36 cellular contexts compared by ENCODE assay signal in the genomic region with DNA sequence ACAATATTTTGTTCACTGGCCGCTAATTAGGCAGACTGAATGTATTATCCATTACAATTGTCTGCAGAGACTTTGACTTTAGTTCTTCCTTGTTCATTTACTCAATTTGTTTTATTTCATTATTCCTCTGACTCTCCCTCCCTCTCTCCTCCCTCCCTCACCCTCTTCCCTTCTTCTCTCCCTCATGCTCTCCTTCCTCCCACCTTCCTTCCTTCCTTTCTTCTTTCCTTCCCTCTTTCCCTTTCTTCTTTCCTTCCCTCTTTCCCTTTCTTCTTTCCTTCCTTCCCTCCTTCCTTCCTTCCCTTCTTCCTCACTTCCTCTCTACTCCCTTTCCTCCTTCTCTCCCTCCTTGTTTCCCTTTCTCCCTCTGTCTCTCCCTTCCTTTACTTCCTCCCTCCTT.
DNase-seq lines count a peak whose midpoint lies in the region; ATAC-seq, FAIRE-seq and TF ChIP-seq lines count a peak whose summit lies in the region.
"Had no signal": no experiment of that assay in that cellular context is flagged by ENCODE, and none has a peak within 500 bp of the region (broad histone marks: within the 10 kb centered on the region; RNA-seq: fewer than 3 reads in every experiment).

No MANE protein-coding gene starts in this region.

- TF ChIP-seq RAD21 in H1 (IDR thresholded peaks at IDR 0.05 in 1 of 2, conservative IDR thresholded peaks at IDR 0.05 in 1 of 2; ENCODE audit: low read depth in 2 of 2, low read length in 2 of 2) = no peak

- H3K27ac ChIP-seq in breast epithelium (no peak overlapping the region), HEK293 (ENCODE audit: extremely low read depth, low read depth, low read length) (no peak overlapping the region), H1 (ENCODE audit: low read depth, low read length) (no peak overlapping the region), MM.1S (ENCODE audit: low read length) (no peak overlapping the region)
- H3K27ac ChIP-seq: 22Rv1; A549; BLaER1; BLaER1 treated with 17β-estradiol and CSF1 and Interleukin-3, amounts not matched to agents 10 nM and 100 nM; C4-2B had no signal

- no peak overlapping the region for H4K91ac ChIP-seq in H1 (replicated peaks; ENCODE audit: insufficient read length, low read length)

- H3K18ac ChIP-seq in H1 (ENCODE audit: extremely low read depth, low read length) = no peak overlapping the region

- POLR2A ChIA-PET in MCF 10A (lab: Yijun Ruan, JAX) = interaction anchor here (0.7 kb wide), 1 partner anchor 146 kb away, joined by 3 read pairs; no protein-coding TSS in a partner anchor
- POLR2A ChIA-PET in HEK293 (lab: Yijun Ruan, JAX) = no interaction called here
- POLR2A ChIA-PET in WTC11 (lab: Charles Lee) = no interaction called here
- POLR2A ChIA-PET in H1 (lab: Charles Lee; ENCODE audit: partially characterized antibody) = no interaction called here

- TF ChIP-seq EP300 in H1 (IDR thresholded peaks at IDR 0.05; ENCODE audit: borderline replicate concordance in 1 of 2, low read depth in 2 of 2, low read length in 2 of 2) = no peak

- H3K27me3 Mint-ChIP-seq in MCF 10A (ENCODE audit: insufficient read depth, unreplicated experiment) (no peaks in the 10 kb centered on the region), WTC11 (ENCODE audit: low read depth) (no peaks in the 10 kb centered on the region)
- H3K27me3 Mint-ChIP-seq: B cell; CD4-positive, alpha-beta memory T cell; CD4-positive, alpha-beta T cell; CD4-positive, CD25-positive, alpha-beta regulatory T cell; CD8-positive, alpha-beta memory T cell had no signal

- H4K8ac ChIP-seq in H1 (ENCODE audit: extremely low read depth, insufficient read depth, low read length) = no peak overlapping the region

- no peaks in the 10 kb centered on the region for H3K9me3 Mint-ChIP-seq in MCF 10A (ENCODE audit: unreplicated experiment)
- H3K9me3 Mint-ChIP-seq in WTC11 = peaks cover 7% of the 10 kb centered on the region
- H3K9me3 Mint-ChIP-seq: CD8-positive, alpha-beta T cell had no signal

- H3K4ac ChIP-seq in H1 (replicated peaks; ENCODE audit: insufficient read length, low read depth, low read length) = no peak overlapping the region

- BruUV-seq in MCF 10A (replicated peaks; lab: Mats Ljungman, UMichigan) = no TSS peak

- H2AFZ ChIP-seq in H1 (ENCODE audit: low read length) (no peak overlapping the region), MM.1S (ENCODE audit: low read length) (no peak overlapping the region)

- no peaks in the 10 kb centered on the region for H4K20me1 ChIP-seq in H1 (replicated peaks in 1 of 2; ENCODE audit: control insufficient read depth in 1 of 2, insufficient read depth in 2 of 2, low read length in 2 of 2)
- H4K20me1 ChIP-seq in MM.1S (ENCODE audit: insufficient read depth, low read length) = no peaks in the 10 kb centered on the region
- H4K20me1 ChIP-seq: BLaER1; BLaER1 treated with 17β-estradiol and CSF1 and Interleukin-3, amounts not matched to agents 10 nM and 100 nM had no signal

- TF ChIP-seq POLR2A in breast epithelium (IDR thresholded peaks at IDR 0.05) (no peak), H1 (IDR thresholded peaks at IDR 0.05; ENCODE audit: control extremely low read depth in 1 of 2, low read depth in 2 of 2, low read length in 2 of 2) (no peak)

- intact Hi-C loops in MCF 10A (cut with micrococcal nuclease) = no loop called here
- intact Hi-C loops in breast epithelium (cut with DNase I; ENCODE audit: low total_unique reads) = no loop called here

- no peak overlapping the region for H2BK5ac ChIP-seq in H1 (ENCODE audit: low read depth, low read length)

- H3K56ac ChIP-seq in H1 (replicated peaks; ENCODE audit: insufficient read length, low read depth, low read length) = no peak overlapping the region

- WGBS in H1 (ENCODE audit: extremely low coverage in 1 of 2, insufficient coverage in 1 of 2, insufficient read length in 1 of 2, insufficient replicate concordance in 2 of 2, low coverage in 1 of 2, low lambda C conversion rate in 2 of 2, missing lambda C conversion rate in 1 of 2), 2 experiments = 94% methylated on average over 1 of the region's 1 CpG; no CpG with 5 or more reads in 1 of the 2 experiments

- H3K36me3 ChIP-seq in breast epithelium = no peaks in the 10 kb centered on the region
- no peaks in the 10 kb centered on the region for H3K36me3 ChIP-seq in HEK293 (ENCODE audit: control insufficient read depth in 2 of 2, insufficient read depth in 1 of 2, low read length in 2 of 2)
- no peaks in the 10 kb centered on the region; a peak in 1 of 8 replicates for H3K36me3 ChIP-seq in H1 (ENCODE audit: control insufficient read depth in 2 of 4, insufficient read depth in 4 of 4, low read length in 3 of 4)
- H3K36me3 ChIP-seq in MM.1S (replicated peaks; ENCODE audit: insufficient read depth, low read length) = no peaks in the 10 kb centered on the region
- H3K36me3 ChIP-seq: BE2C; BLaER1; BLaER1 treated with 17β-estradiol and CSF1 and Interleukin-3, amounts not matched to agents 10 nM and 100 nM had no signal

- no peaks in the 10 kb centered on the region for H3K27me3 ChIP-seq in breast epithelium
- no peaks in the 10 kb centered on the region for H3K27me3 ChIP-seq in H1 (replicated peaks in 1 of 4; ENCODE audit: control insufficient read depth in 3 of 4, extremely low read depth in 1 of 4, insufficient read depth in 3 of 4, low read length in 3 of 4)
- no peaks in the 10 kb centered on the region for H3K27me3 ChIP-seq in MM.1S (replicated peaks; ENCODE audit: insufficient read depth, low read length)
- H3K27me3 ChIP-seq: BE2C; BLaER1; BLaER1 treated with 17β-estradiol and CSF1 and Interleukin-3, amounts not matched to agents 10 nM and 100 nM had no signal

- H3K36me3 Mint-ChIP-seq in MCF 10A (ENCODE audit: insufficient read depth, unreplicated experiment) = no peaks in the 10 kb centered on the region
- H3K36me3 Mint-ChIP-seq in WTC11 = peaks cover 2% of the 10 kb centered on the region; the same call in 1 of the 2 replicates
- H3K36me3 Mint-ChIP-seq: CD14-positive monocyte; CD4-positive, alpha-beta memory T cell; CD4-positive, CD25-positive, alpha-beta regulatory T cell; CD8-positive, alpha-beta memory T cell; CD8-positive, alpha-beta T cell had no signal

- no peak overlapping the region for H3K14ac ChIP-seq in H1 (ENCODE audit: insufficient read length)

- no peaks in the 10 kb centered on the region for H3F3A ChIP-seq in MM.1S (ENCODE audit: insufficient read depth, low read length)

- no peak overlapping the region for H2AK5ac ChIP-seq in H1 (ENCODE audit: low read depth, low read length)

- FAIRE-seq in H1 (lab: Jason Lieb, UNC) = no peak
- FAIRE-seq: A549, D721Med had no signal

- ATAC-seq in WTC11 = no peak
- ATAC-seq: A549; CD8-positive, alpha-beta T cell had no signal

- H2BK15ac ChIP-seq in H1 (ENCODE audit: low read length) = no peak overlapping the region

- CTCF ChIA-PET in MCF 10A (lab: Yijun Ruan, JAX) = no interaction called here
- CTCF ChIA-PET in HEK293 (lab: Yijun Ruan, JAX) = no interaction called here
- CTCF ChIA-PET in WTC11 (lab: Charles Lee) = no interaction called here
- CTCF ChIA-PET in H1 (lab: Charles Lee; ENCODE audit: partially characterized antibody) = no interaction called here

- no peaks in the 10 kb centered on the region for H3K9me3 ChIP-seq in breast epithelium
- no peaks in the 10 kb centered on the region for H3K9me3 ChIP-seq in HEK293 (ENCODE audit: control insufficient read depth, insufficient read depth, low read depth, low read length)
- peaks cover 0 to 3% of the 10 kb centered on the region in 2 experiments; a peak in 1 of 4 replicates for H3K9me3 ChIP-seq in H1 (ENCODE audit: insufficient read depth in 2 of 2, low read depth in 1 of 2, low read length in 1 of 2)
- no peaks in the 10 kb centered on the region for H3K9me3 ChIP-seq in MM.1S (replicated peaks; ENCODE audit: insufficient read depth, low read length)
- H3K9me3 ChIP-seq: A549; BE2C; BLaER1; BLaER1 treated with 17β-estradiol and CSF1 and Interleukin-3, amounts not matched to agents 10 nM and 100 nM; Caco-2 had no signal

- 0 out of 2 replicates have a peak overlapping the region, but pooled peaks have one; percentile 23 for H2BK12ac ChIP-seq in H1 (ENCODE audit: low read depth, low read length)

- H3K23me2 ChIP-seq in H1 (ENCODE audit: low read depth, low read length) = no peaks in the 10 kb centered on the region

- no peak overlapping the region for H2BK120ac ChIP-seq in H1 (replicated peaks; ENCODE audit: low read depth, low read length)

- H3K27ac Mint-ChIP-seq in MCF 10A (ENCODE audit: low read depth, unreplicated experiment) = peak overlapping the region; percentile 16
- no peak overlapping the region for H3K27ac Mint-ChIP-seq in WTC11
- H3K27ac Mint-ChIP-seq: B cell; CD14-positive monocyte; CD4-positive, alpha-beta memory T cell; CD4-positive, alpha-beta T cell; CD4-positive, CD25-positive, alpha-beta regulatory T cell; CD8-positive, alpha-beta memory T cell; CD8-positive, alpha-beta T cell had no signal

- no peak for TF ChIP-seq CTCF in MCF 10A (IDR thresholded peaks at IDR 0.05; ENCODE audit: unreplicated experiment)
- no peak for TF ChIP-seq CTCF in breast epithelium (IDR thresholded peaks at IDR 0.05)
- no peak for TF ChIP-seq CTCF in HEK293 (tag by site-specific recombination; IDR thresholded peaks at IDR 0.05)
- TF ChIP-seq CTCF in WTC11 (IDR thresholded peaks at IDR 0.05) = no peak
- TF ChIP-seq CTCF in H1 (IDR thresholded peaks at IDR 0.05; ENCODE audit: control extremely low read depth in 1 of 3, insufficient read depth in 1 of 3, low read depth in 1 of 3, low read length in 3 of 3) = no peak
- TF ChIP-seq CTCF in MM.1S (IDR thresholded peaks at IDR 0.05; ENCODE audit: low read length) = no peak

- H3K4me3 Mint-ChIP-seq in MCF 10A (ENCODE audit: unreplicated experiment) (no peak overlapping the region), WTC11 (no peak overlapping the region)
- H3K4me3 Mint-ChIP-seq: B cell; CD14-positive monocyte; CD4-positive, alpha-beta memory T cell; CD4-positive, alpha-beta T cell; CD4-positive, CD25-positive, alpha-beta regulatory T cell; CD8-positive, alpha-beta memory T cell; CD8-positive, alpha-beta T cell had no signal

- H4K5ac ChIP-seq in H1 (ENCODE audit: insufficient read length, low read depth, low read length) = no peak overlapping the region

- H3K9ac ChIP-seq in H1 (replicated peaks in 1 of 4; ENCODE audit: extremely low read depth in 1 of 4, low read depth in 3 of 4, low read length in 3 of 4) (no peak overlapping the region), MM.1S (ENCODE audit: low read length) (no peak overlapping the region)
- H3K9ac ChIP-seq: BLaER1; BLaER1 treated with 17β-estradiol and CSF1 and Interleukin-3, amounts not matched to agents 10 nM and 100 nM had no signal

- H3K4me1 Mint-ChIP-seq in MCF 10A (ENCODE audit: insufficient read depth, unreplicated experiment) = no peaks in the 10 kb centered on the region
- peaks cover 6% of the 10 kb centered on the region for H3K4me1 Mint-ChIP-seq in WTC11
- H3K4me1 Mint-ChIP-seq: B cell; CD14-positive monocyte; CD4-positive, alpha-beta memory T cell; CD4-positive, CD25-positive, alpha-beta regulatory T cell; CD8-positive, alpha-beta memory T cell had no signal

- no peak overlapping the region for H2BK20ac ChIP-seq in H1 (ENCODE audit: low read length)

- DNase-seq in MCF 10A (ENCODE audit: unreplicated experiment) = no peak
- no peak for DNase-seq in breast epithelium (ENCODE audit: low spot score in 2 of 2)
- DNase-seq in WTC11 (ENCODE audit: low spot score) = no peak
- no peak for DNase-seq in H1 (ENCODE audit: low read depth in 1 of 2, low spot score in 2 of 2)
- DNase-seq in amniotic stem cell (lab: John Stamatoyannopoulos, UW) = no peak
- no peak for DNase-seq in NK-92 treated with Interleukin-12 subunit alpha and Interleukin-12 subunit beta, amount 100 ng/mL, for 24 hours (lab: John Stamatoyannopoulos, UW)
- DNase-seq in MM.1S = no peak
- DNase-seq: 8988T; ACHN; AML-193; BE2C; C1 segment of cervical spinal cord; Caco-2; Calu3; CD4-positive, alpha-beta memory T cell; CD4-positive, alpha-beta T cell; CD4-positive, CD25-positive, alpha-beta regulatory T cell; CD8-positive, alpha-beta memory T cell; CD8-positive, alpha-beta T cell; COR-L47; DMS 273 treated with DMSO at 0.1 percent for 48 hours; DMS153; DMS53; DMS79; DMS79 treated with DMSO at 0.1 percent for 48 hours; DND-41; EL had no signal

- H3K79me2 ChIP-seq in H1 (ENCODE audit: control insufficient read depth in 1 of 2, insufficient read depth in 2 of 2, low read length in 2 of 2) = no peaks in the 10 kb centered on the region
- no peaks in the 10 kb centered on the region for H3K79me2 ChIP-seq in MM.1S (ENCODE audit: low read length)

- no peak overlapping the region for H3K23ac ChIP-seq in H1 (ENCODE audit: insufficient read length)

- no peaks in the 10 kb centered on the region for H3K4me1 ChIP-seq in breast epithelium
- H3K4me1 ChIP-seq in HEK293 (ENCODE audit: control insufficient read depth, insufficient read depth, low read length) = no peaks in the 10 kb centered on the region
- H3K4me1 ChIP-seq in H1 (replicated peaks in 1 of 4; ENCODE audit: control insufficient read depth in 3 of 4, insufficient read depth in 4 of 4, low read length in 3 of 4) = no peaks in the 10 kb centered on the region
- no peaks in the 10 kb centered on the region for H3K4me1 ChIP-seq in MM.1S (ENCODE audit: low read length)
- H3K4me1 ChIP-seq: A549; BE2C; BLaER1; BLaER1 treated with 17β-estradiol and CSF1 and Interleukin-3, amounts not matched to agents 10 nM and 100 nM; Caco-2 had no signal

- H3K79me1 ChIP-seq in H1 (ENCODE audit: low read depth, low read length) = no peaks in the 10 kb centered on the region

- H3K4me2 ChIP-seq in H1 (ENCODE audit: insufficient read depth in 1 of 2, low read depth in 2 of 2, low read length in 2 of 2) (no peak overlapping the region), MM.1S (ENCODE audit: low read depth, low read length) (no peak overlapping the region)
- H3K4me2 ChIP-seq: A549; BLaER1; BLaER1 treated with 17β-estradiol and CSF1 and Interleukin-3, amounts not matched to agents 10 nM and 100 nM had no signal

- H3K9me2 ChIP-seq in MM.1S (replicated peaks; ENCODE audit: insufficient read depth, low read length) = no peaks in the 10 kb centered on the region

- no peak overlapping the region for H3K4me3 ChIP-seq in breast epithelium
- H3K4me3 ChIP-seq in HEK293 (ENCODE audit: low read depth, low read length) = no peak overlapping the region
- no peak overlapping the region for H3K4me3 ChIP-seq in H1 (ENCODE audit: extremely low read depth in 1 of 4, insufficient read depth in 2 of 4, low read depth in 3 of 4, low read length in 4 of 4)
- H3K4me3 ChIP-seq in MM.1S (ENCODE audit: low read length) = no peak overlapping the region
- H3K4me3 ChIP-seq: A549; BLaER1; BLaER1 treated with 17β-estradiol and CSF1 and Interleukin-3, amounts not matched to agents 10 nM and 100 nM had no signal
